8 cellular contexts compared by ENCODE assay signal in genomic region chr6:43667245-43668150, GRCh38. TPM values are rescaled to one million over a fixed set of nuclear protein-coding genes. Genes with fewer than 3 reads are reported as not detected.
A peak's percentile ranks its signal among the peaks of the same experiment; 100 is the strongest.
DNase-seq lines count a peak whose midpoint lies in the region; ATAC-seq and TF ChIP-seq lines count a peak whose summit lies in the region.

No MANE protein-coding gene starts in this region.

- peak; percentile 89 to 93 for TF ChIP-seq CTCF in fibroblast of lung (conservative IDR thresholded peaks at IDR 0.05 in 1 of 2, IDR thresholded peaks at IDR 0.05 in 1 of 2; ENCODE audit: low read depth in 1 of 2, low read length in 2 of 2)

- peak overlapping the region in 1 of 2 donors; percentile 23 for H3K27ac Mint-ChIP-seq in natural killer cell treated with Interleukin-12 subunit alpha and Interleukin-12 subunit beta and Interleukin-15 and Interleukin-18, amount 100 ng/mL, for 72 hours

- no peak overlapping the region for H3K4me2 ChIP-seq in Karpas-422 (ENCODE audit: low read depth, low read length, poor library complexity, severe bottlenecking)
- no peak overlapping the region for H3K4me2 ChIP-seq in fibroblast of lung (ENCODE audit: extremely low read depth, insufficient read depth, low read length)

- no peaks in the 10 kb centered on the region for H3K36me3 Mint-ChIP-seq in natural killer cell treated with Interleukin-12 subunit alpha and Interleukin-12 subunit beta and Interleukin-15 and Interleukin-18, amount 100 ng/mL, for 72 hours

- peak; percentile 73 to 80 for ATAC-seq in natural killer cell treated with Interleukin-12 subunit alpha and Interleukin-12 subunit beta and Interleukin-15 and Interleukin-18, amount 100 ng/mL, for 72 hours

- H3K9me2 ChIP-seq in Karpas-422 (replicated peaks; ENCODE audit: insufficient read depth, low read length), result no peaks in the 10 kb centered on the region

- H4K20me1 ChIP-seq in Karpas-422 (ENCODE audit: insufficient read depth, low read depth, low read length) (peaks cover 14% of the 10 kb centered on the region; the same call in 1 of the 2 replicates), fibroblast of lung (ENCODE audit: control insufficient read depth, extremely low read depth, insufficient read depth, low read length) (peaks cover 2% of the 10 kb centered on the region)

- H2AFZ ChIP-seq in Karpas-422 (ENCODE audit: low read length), result no peak overlapping the region
- H2AFZ ChIP-seq in fibroblast of lung (ENCODE audit: low read length), result no peak overlapping the region

- H3K27ac ChIP-seq in Karpas-422 (ENCODE audit: low read length) (no peak overlapping the region), fibroblast of lung (ENCODE audit: insufficient read depth, low read length) (no peak overlapping the region)

- H3K9me3 ChIP-seq in Karpas-422 (ENCODE audit: low read length) (no peaks in the 10 kb centered on the region), fibroblast of lung (ENCODE audit: control insufficient read depth, insufficient read depth, low read depth, low read length) (no peaks in the 10 kb centered on the region)

- H3K27me3 ChIP-seq in Karpas-422 (ENCODE audit: low read length) (no peaks in the 10 kb centered on the region), fibroblast of lung (ENCODE audit: control insufficient read depth, insufficient read depth, low read length) (no peaks in the 10 kb centered on the region)

- H3K9ac ChIP-seq in Karpas-422 (ENCODE audit: low read length) (peak overlapping the region; percentile 28), fibroblast of lung (ENCODE audit: insufficient read depth, low read length) (no peak overlapping the region)

- H3K4me1 ChIP-seq in Karpas-422 (ENCODE audit: low read length), result peaks cover 10% of the 10 kb centered on the region
- peaks cover 6% of the 10 kb centered on the region for H3K4me1 ChIP-seq in fibroblast of lung (ENCODE audit: control insufficient read depth, extremely low read depth, insufficient read depth, low read length)

- DNase-seq in SKM-1 treated with dmso at 0.1 percent for 144 hours (lab: John Stamatoyannopoulos, UW; ENCODE audit: unreplicated experiment), result peak; percentile 42
- no peak for DNase-seq in SKM-1 (lab: John Stamatoyannopoulos, UW; ENCODE audit: unreplicated experiment)
- DNase-seq in Karpas-422, result peak; percentile 92
- peak; percentile 52 for DNase-seq in activated T-helper 1 cell treated with Interleukin-2 at 50 U/mL for 16 hours (ENCODE audit: low read depth)
- peak; percentile 48 to 67 for DNase-seq in fibroblast of lung (ENCODE audit: low read depth in 2 of 2)
- peak; percentile 69 for DNase-seq in natural killer cell treated with Interleukin-12 subunit alpha and Interleukin-12 subunit beta and Interleukin-15 and Interleukin-18, amount 100 ng/mL, for 72 hours (ENCODE audit: low spot score)
- peak; percentile 76 for DNase-seq in stimulated activated naive CD4-positive, alpha-beta T cell treated with Interleukin-2 at 50 U/mL for 16 hours (lab: John Stamatoyannopoulos, UW)

- H3K4me3 Mint-ChIP-seq in natural killer cell treated with Interleukin-12 subunit alpha and Interleukin-12 subunit beta and Interleukin-15 and Interleukin-18, amount 100 ng/mL, for 72 hours, result no peak overlapping the region

- no peaks in the 10 kb centered on the region for H3K27me3 Mint-ChIP-seq in natural killer cell treated with Interleukin-12 subunit alpha and Interleukin-12 subunit beta and Interleukin-15 and Interleukin-18, amount 100 ng/mL, for 72 hours

- no peaks in the 10 kb centered on the region for H3K36me3 ChIP-seq in Karpas-422 (ENCODE audit: insufficient read depth, low read length)
- peaks cover 14% of the 10 kb centered on the region for H3K36me3 ChIP-seq in fibroblast of lung (ENCODE audit: control insufficient read depth, insufficient read depth, low read length)

- H3K4me1 Mint-ChIP-seq in natural killer cell treated with Interleukin-12 subunit alpha and Interleukin-12 subunit beta and Interleukin-15 and Interleukin-18, amount 100 ng/mL, for 72 hours (ENCODE audit: low read depth in 2 of 2), result peaks cover 15% of the 10 kb centered on the region in 2 donors

- no peak overlapping the region for H3K4me3 ChIP-seq in Karpas-422 (ENCODE audit: low read length)
- no peak overlapping the region for H3K4me3 ChIP-seq in fibroblast of lung (replicated peaks in 1 of 4; ENCODE audit: control extremely low read depth in 1 of 4, insufficient read depth in 1 of 4, low read depth in 3 of 4, low read length in 4 of 4)

- no peaks in the 10 kb centered on the region for H3K9me3 Mint-ChIP-seq in natural killer cell treated with Interleukin-12 subunit alpha and Interleukin-12 subunit beta and Interleukin-15 and Interleukin-18, amount 100 ng/mL, for 72 hours

- no peaks in the 10 kb centered on the region for H3K79me2 ChIP-seq in Karpas-422 (ENCODE audit: low read length)
- no peaks in the 10 kb centered on the region for H3K79me2 ChIP-seq in fibroblast of lung (ENCODE audit: control insufficient read depth, insufficient read depth, low read length)

TF ChIP-seq in PFSK-1, 5 proteins besides CTCF, POLR2A, EP300 and RAD21:
- TF ChIP-seq POLR2AphosphoS5 (IDR thresholded peaks at IDR 0.05; ENCODE audit: low read depth, low read length), result peak; percentile 33; the same call in 1 of the 2 replicates
- TF ChIP-seq SIN3A (IDR thresholded peaks at IDR 0.05; ENCODE audit: borderline replicate concordance, insufficient read depth, low read length), result no peak

RNA-seq across cellular contexts. Expression of gene MRPS18A, which starts 20.1 kb away (rescaled TPM):
- total RNA-seq in Karpas-422 (2014; rRNA removed; shearing (Covaris generic); ENCODE audit: low replicate concordance), result 53.2 and 82.4 TPM in 2 replicates
- 153 TPM for polyA plus RNA-seq in PFSK-1 (2012; ENCODE audit: insufficient read length, low read depth)
- total RNA-seq in fibroblast of lung, result 39.3 and 42.1 TPM in 2 replicates
- 31.8 and 43.7 TPM in 2 replicates for polyA plus RNA-seq in fibroblast of lung
- 40.8 and 57.8 TPM in 2 replicates for polyA plus RNA-seq in fibroblast of lung (2012)
- 65.6 and 98.5 TPM in 2 replicates for polyA minus RNA-seq in fibroblast of lung (ENCODE audit: low replicate concordance)
- total RNA-seq in natural killer cell treated with Interleukin-12 subunit alpha and Interleukin-12 subunit beta and Interleukin-15 and Interleukin-18, amount 100 ng/mL, for 72 hours, result 10 to 100 TPM; 32.7 to 39.3 TPM

RNA-seq across cellular contexts. Expression of gene RSPH9, which starts 22.7 kb away (rescaled TPM):
- not detected in 2 replicates for total RNA-seq in Karpas-422 (2014; rRNA removed; shearing (Covaris generic); ENCODE audit: low replicate concordance)
- polyA plus RNA-seq in PFSK-1 (2012; ENCODE audit: insufficient read length, low read depth), result 0.88 TPM
- total RNA-seq in fibroblast of lung, result 1.5 and 1.7 TPM in 2 replicates
- polyA plus RNA-seq in fibroblast of lung, result 0.50 and 0.87 TPM in 2 replicates
- 1.3 and 1.7 TPM in 2 replicates for polyA plus RNA-seq in fibroblast of lung (2012)
- polyA minus RNA-seq in fibroblast of lung (ENCODE audit: low replicate concordance), result 1.0 and 1.9 TPM in 2 replicates
- not detected for total RNA-seq in natural killer cell treated with Interleukin-12 subunit alpha and Interleukin-12 subunit beta and Interleukin-15 and Interleukin-18, amount 100 ng/mL, for 72 hours

RNA-seq across cellular contexts. Expression of gene MAD2L1BP, which starts 31.9 kb away (rescaled TPM):
- total RNA-seq in Karpas-422 (2014; rRNA removed; shearing (Covaris generic); ENCODE audit: low replicate concordance), result 28.5 and 32.2 TPM in 2 replicates
- polyA plus RNA-seq in PFSK-1 (2012; ENCODE audit: insufficient read length, low read depth), result 39.7 TPM
- total RNA-seq in fibroblast of lung, result 19.2 and 19.3 TPM in 2 replicates
- polyA plus RNA-seq in fibroblast of lung, result 34.5 and 39.0 TPM in 2 replicates
- 21.7 and 26.8 TPM in 2 replicates for polyA plus RNA-seq in fibroblast of lung (2012)
- 37.6 and 39.8 TPM in 2 replicates for polyA minus RNA-seq in fibroblast of lung (ENCODE audit: low replicate concordance)
- total RNA-seq in natural killer cell treated with Interleukin-12 subunit alpha and Interleukin-12 subunit beta and Interleukin-15 and Interleukin-18, amount 100 ng/mL, for 72 hours, result 10 to 100 TPM; 37.1 to 39.7 TPM

RNA-seq across cellular contexts. Expression of gene GTPBP2, which starts 38.4 kb away (rescaled TPM):
- 70.3 and 72.3 TPM in 2 replicates for total RNA-seq in Karpas-422 (2014; rRNA removed; shearing (Covaris generic); ENCODE audit: low replicate concordance)
- 269 TPM for polyA plus RNA-seq in PFSK-1 (2012; ENCODE audit: insufficient read length, low read depth)
- 111 and 174 TPM in 2 replicates for total RNA-seq in fibroblast of lung
- 44.4 and 45.2 TPM in 2 replicates for polyA plus RNA-seq in fibroblast of lung
- polyA plus RNA-seq in fibroblast of lung (2012), result 31.0 and 33.4 TPM in 2 replicates
- 67.5 and 82.0 TPM in 2 replicates for polyA minus RNA-seq in fibroblast of lung (ENCODE audit: low replicate concordance)
- total RNA-seq in natural killer cell treated with Interleukin-12 subunit alpha and Interleukin-12 subunit beta and Interleukin-15 and Interleukin-18, amount 100 ng/mL, for 72 hours, result 100 to 1,000 TPM in 1 of 2 donors, 10 to 100 TPM in 1; 85.4 to 116 TPM
